Comparison of ENCODE assay signal across 15 cellular contexts in genomic region chr5:12626556-12626955, GRCh38.
DNase-seq lines count a peak whose midpoint lies in the region; ATAC-seq and TF ChIP-seq lines count a peak whose summit lies in the region.
"Had no signal": no experiment of that assay in that cellular context is flagged by ENCODE, and none has a peak within 500 bp of the region (broad histone marks: within the 10 kb centered on the region; RNA-seq: fewer than 3 reads in every experiment).

No MANE protein-coding gene starts in this region.

- TF ChIP-seq POLR2A in thyroid gland (IDR thresholded peaks at IDR 0.05): no peak

- DNase-seq in H7 (no peak), iPS DF 6.9 (ENCODE audit: low read depth, low spot score) (no peak), thyroid gland (peak; percentile 67 to 68), SHP77 treated with DMSO at 0.1 percent for 48 hours (lab: John Stamatoyannopoulos, UW) (no peak), PC-9 (no peak)
- DNase-seq: ACHN; C1 segment of cervical spinal cord; Calu3; CD4-positive, alpha-beta T cell; DMS 273 treated with DMSO at 0.1 percent for 48 hours; DMS79; GOT3 had no signal

- H3K36me3 ChIP-seq in H7 (replicated peaks; ENCODE audit: control insufficient read depth, insufficient read depth, low read length): no peaks in the 10 kb centered on the region
- no peaks in the 10 kb centered on the region; the same call in 1 of the 2 replicates for H3K36me3 ChIP-seq in HUES64 (ENCODE audit: insufficient read depth, low read length)
- H3K36me3 ChIP-seq in iPS DF 6.9 (ENCODE audit: control insufficient read depth, insufficient read depth, low read length): no peaks in the 10 kb centered on the region; the same call in 1 of the 2 replicates
- H3K36me3 ChIP-seq in thyroid gland: no peaks in the 10 kb centered on the region
- no peaks in the 10 kb centered on the region for H3K36me3 ChIP-seq in PC-9 (ENCODE audit: low read depth)

- peak overlapping the region; percentile 29; the same call in 1 of the 2 replicates for H3K9ac ChIP-seq in HUES64 (ENCODE audit: low read depth, low read length)

- H3K9me3 ChIP-seq in HUES64 (ENCODE audit: insufficient read depth, low read depth, low read length): no peaks in the 10 kb centered on the region
- H3K9me3 ChIP-seq in iPS DF 6.9 (ENCODE audit: control insufficient read depth, insufficient read depth, low read length): no peaks in the 10 kb centered on the region
- no peaks in the 10 kb centered on the region for H3K9me3 ChIP-seq in thyroid gland
- H3K9me3 ChIP-seq in PC-9 (ENCODE audit: insufficient read depth, low read depth): no peaks in the 10 kb centered on the region

- POLR2A ChIA-PET in PC-9 (lab: Charles Lee; ENCODE audit: unreplicated experiment): no interaction called here

- no peak for ATAC-seq in GM21526 (IDR thresholded peaks at IDR 0.05; ENCODE audit: low FRiP score, unreplicated experiment)
- ATAC-seq: HCT116 had no signal

- CTCF ChIA-PET in PC-9 (lab: Charles Lee): no interaction called here

- no peaks in the 10 kb centered on the region for H3K9me2 ChIP-seq in PC-9 (ENCODE audit: insufficient read depth)

- no peak overlapping the region for H2AFZ ChIP-seq in PC-9

- no TSS peak for BruUV-seq in PC-9 (replicated peaks; lab: Mats Ljungman, UMichigan)

- H3F3A ChIP-seq in PC-9 (ENCODE audit: insufficient read depth, low read depth): no peaks in the 10 kb centered on the region

- H3K27ac ChIP-seq in HUES64 (ENCODE audit: low read depth, low read length) (no peak overlapping the region), iPS DF 6.9 (ENCODE audit: low read length) (no peak overlapping the region), thyroid gland (no peak overlapping the region), PC-9 (no peak overlapping the region)

- 92% methylated on average over 5 of the region's 5 CpGs for WGBS in HUES64
- no CpG with 5 or more reads among the region's 5 CpGs for WGBS in iPS DF 6.9 (ENCODE audit: insufficient coverage, insufficient read length)
- 44 to 48% methylated on average over 5 of the region's 5 CpGs for WGBS in thyroid gland, 2 donors

- H3K27me3 ChIP-seq in H7 (ENCODE audit: control insufficient read depth, insufficient read depth, low read length) (no peaks in the 10 kb centered on the region), HUES64 (ENCODE audit: insufficient read depth, low read length) (no peaks in the 10 kb centered on the region), iPS DF 6.9 (ENCODE audit: control insufficient read depth, insufficient read depth, low read length) (no peaks in the 10 kb centered on the region), thyroid gland (no peaks in the 10 kb centered on the region), PC-9 (ENCODE audit: insufficient read depth, low read depth) (no peaks in the 10 kb centered on the region)

- H4K20me1 ChIP-seq in PC-9 (ENCODE audit: insufficient read depth): no peaks in the 10 kb centered on the region

- no peaks in the 10 kb centered on the region for H3K79me2 ChIP-seq in PC-9 (ENCODE audit: low read depth)

- intact Hi-C loops in thyroid gland (cut with DNase I): no loop called here
- intact Hi-C loops in PC-9 (cut with micrococcal nuclease; ENCODE audit: unreplicated experiment): no loop called here

- peaks cover 30% of the 10 kb centered on the region for H3K4me1 ChIP-seq in HUES64 (ENCODE audit: insufficient read depth, low read length)
- H3K4me1 ChIP-seq in iPS DF 6.9 (ENCODE audit: control insufficient read depth, insufficient read depth, low read length): peaks cover 5% of the 10 kb centered on the region; the same call in 1 of the 2 replicates
- no peaks in the 10 kb centered on the region for H3K4me1 ChIP-seq in thyroid gland
- H3K4me1 ChIP-seq in PC-9 (replicated peaks; ENCODE audit: insufficient read depth): no peaks in the 10 kb centered on the region

- TF ChIP-seq CTCF in thyroid gland (IDR thresholded peaks at IDR 0.05) (no peak), PC-9 (conservative IDR thresholded peaks at IDR 0.05) (no peak)

- H3K4me3 ChIP-seq in H7 (ENCODE audit: insufficient read depth, low read depth, low read length): peak overlapping the region; percentile 30; the same call in 1 of the 2 replicates
- peak overlapping the region; percentile 51 for H3K4me3 ChIP-seq in HUES64 (ENCODE audit: low read length)
- peak overlapping the region; percentile 57; the same call in 1 of the 2 replicates for H3K4me3 ChIP-seq in iPS DF 6.9 (ENCODE audit: low read length)
- H3K4me3 ChIP-seq in thyroid gland (replicated peaks in 1 of 3): no peak overlapping the region
- no peak overlapping the region for H3K4me3 ChIP-seq in PC-9

- H3K4me2 ChIP-seq in PC-9: no peak overlapping the region

Comparison
In these comparisons a context has a peak if more than half of its experiments do, and no peak if none do; other contexts are left out.
1. DNase-seq: peak in thyroid gland (2 of 2); none in H7 (single experiment), iPS DF 6.9 (single experiment), SHP77 treated with DMSO at 0.1 percent for 48 hours (single experiment) and PC-9 (0 of 2).
2. H3K4me3 ChIP-seq: peak in H7 (single experiment), HUES64 (single experiment) and iPS DF 6.9 (single experiment); none in thyroid gland (0 of 3) and PC-9 (single experiment).